ENCODE assay signal across 9 cellular contexts in the genomic region with DNA sequence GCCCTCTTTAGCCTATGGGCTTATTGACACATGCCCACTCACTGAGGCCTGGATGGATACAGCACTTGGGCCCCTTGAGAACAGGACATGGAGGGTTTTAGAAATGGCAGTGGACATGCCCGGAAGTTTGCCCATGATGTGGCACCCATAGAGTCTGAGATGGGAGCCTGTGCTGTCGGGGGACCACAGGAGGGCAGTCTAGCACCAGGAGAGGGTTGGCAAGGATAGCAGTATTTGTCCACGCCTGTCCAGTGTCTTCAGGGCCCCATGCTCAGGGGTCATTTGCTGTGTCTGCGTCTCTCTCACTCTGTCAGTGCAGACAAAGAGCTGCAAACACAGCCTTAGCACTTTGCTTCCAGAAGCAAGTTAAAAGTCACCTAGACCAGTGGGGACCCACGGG. TPM values are rescaled to one million over a fixed set of nuclear protein-coding genes. Genes with fewer than 3 reads are reported as not detected.
DNase-seq lines count a peak whose midpoint lies in the region; TF ChIP-seq lines count a peak whose summit lies in the region.
"Had no signal": no experiment of that assay in that cellular context is flagged by ENCODE, and none has a peak within 500 bp of the region (broad histone marks: within the 10 kb centered on the region; RNA-seq: fewer than 3 reads in every experiment).

No MANE protein-coding gene starts in this region.

- no CpG with 5 or more reads among the region's 5 CpGs for WGBS in mesendoderm (ENCODE audit: extremely low coverage, insufficient coverage, low lambda C conversion rate)
- WGBS in esophagus squamous epithelium, 2 donors, result 75 to 89% methylated on average over 4 to 5 of the region's 5 CpGs

- H2BK120ac ChIP-seq in mesendoderm (ENCODE audit: low read depth, low read length), result no peak overlapping the region

- H3K27me3 ChIP-seq in mesendoderm (ENCODE audit: insufficient read depth, low read length, poor library complexity) (no peaks in the 10 kb centered on the region), esophagus squamous epithelium (no peaks in the 10 kb centered on the region)

- in situ Hi-C loops in astrocyte of the spinal cord (cut with HindIII; ENCODE audit: low sequenced_read_pairs), result no loop called here

- H3K4ac ChIP-seq in mesendoderm (ENCODE audit: low read depth, low read length), result no peak overlapping the region

- H3K23ac ChIP-seq in mesendoderm (ENCODE audit: low read length), result no peak overlapping the region

- no peak overlapping the region for H3K18ac ChIP-seq in mesendoderm (ENCODE audit: low read length)

- H3K27ac ChIP-seq in mesendoderm (ENCODE audit: low read depth, low read length) (no peak overlapping the region), esophagus squamous epithelium (no peak overlapping the region)

- H3K9me3 ChIP-seq in esophagus squamous epithelium, result no peaks in the 10 kb centered on the region

- no peak for TF ChIP-seq POLR2A in esophagus squamous epithelium (IDR thresholded peaks at IDR 0.05)

- no peak overlapping the region for H3K56ac ChIP-seq in mesendoderm (ENCODE audit: low read length)

- H3K4me1 ChIP-seq in mesendoderm (ENCODE audit: control insufficient read depth, low read depth, low read length) (no peaks in the 10 kb centered on the region), esophagus squamous epithelium (peaks cover 0 to 9% (median 1%) of the 10 kb centered on the region in 3 donors)

- H2BK5ac ChIP-seq in mesendoderm (ENCODE audit: low read length), result no peak overlapping the region

- intact Hi-C loops in esophagus squamous epithelium (cut with DNase I), result loop anchor here (5.0 kb wide), 1 partner anchor 213 kb away; no protein-coding TSS in a partner anchor

- TF ChIP-seq CTCF in astrocyte of the spinal cord (IDR thresholded peaks at IDR 0.05; ENCODE audit: low read depth, low read length), result peak; percentile 36
- peak in 2 of 6 experiments; percentile 7 to 29 for TF ChIP-seq CTCF in esophagus squamous epithelium (IDR thresholded peaks at IDR 0.05)

- no peak overlapping the region for H4K8ac ChIP-seq in mesendoderm (ENCODE audit: low read depth, low read length)

- no peak overlapping the region for H2BK15ac ChIP-seq in mesendoderm (replicated peaks; ENCODE audit: low read depth)

- H3K79me1 ChIP-seq in mesendoderm (ENCODE audit: low read length), result no peaks in the 10 kb centered on the region

- H3K79me2 ChIP-seq in mesendoderm (ENCODE audit: control insufficient read depth, insufficient read depth, low read length), result no peaks in the 10 kb centered on the region

- H4K5ac ChIP-seq in mesendoderm (ENCODE audit: low read length), result no peak overlapping the region

- H3K9ac ChIP-seq in mesendoderm (ENCODE audit: low read length), result no peak overlapping the region

- H3K4me3 ChIP-seq in astrocyte of the spinal cord (ENCODE audit: low read depth, low read length) (no peak overlapping the region), mesendoderm (ENCODE audit: low read length) (no peak overlapping the region), esophagus squamous epithelium (no peak overlapping the region)

- H3K36me3 ChIP-seq in mesendoderm (ENCODE audit: control insufficient read depth, insufficient read depth, low read length) (no peaks in the 10 kb centered on the region), esophagus squamous epithelium (peaks cover 0 to 26% (median 0%) of the 10 kb centered on the region in 3 donors)

- no peak overlapping the region for H3K4me2 ChIP-seq in mesendoderm (ENCODE audit: low read length)

- DNase-seq in NCI-H748 (lab: John Stamatoyannopoulos, UW; ENCODE audit: unreplicated experiment), result peak; percentile 23
- no peak for DNase-seq in NCI-H748 treated with DMSO at 0.1 percent for 48 hours (lab: John Stamatoyannopoulos, UW)
- DNase-seq in HuH-7.5 (ENCODE audit: low spot score), result peak; percentile 25
- DNase-seq in astrocyte of the spinal cord (ENCODE audit: low read depth, low spot score), result no peak
- DNase-seq in mesendoderm, result peak; percentile 35
- DNase-seq in esophagus squamous epithelium (lab: John Stamatoyannopoulos, UW), result no peak
- no peak for DNase-seq in pons (ENCODE audit: low spot score)
- DNase-seq in NCI-H1105 (lab: John Stamatoyannopoulos, UW), result no peak

- H2AK5ac ChIP-seq in mesendoderm (ENCODE audit: low read length), result no peak overlapping the region

RNA-seq across cellular contexts. Expression of a gene that starts 48.7 kb away (rescaled TPM):
- polyA plus RNA-seq in mesendoderm (2013, experiment 1 of 2), result not detected
- polyA plus RNA-seq in mesendoderm (2013, experiment 2 of 2), result not detected
- 1 to 10 TPM; 2.5 to 6.7 (median 4.6) TPM for total RNA-seq in esophagus squamous epithelium
- polyA plus RNA-seq: IgD-negative memory B cell had no signal

Comparison
In these comparisons a context has a peak if more than half of its experiments do, and no peak if none do; other contexts are left out.
1. DNase-seq: peak in NCI-H748 (single experiment), HuH-7.5 (single experiment) and mesendoderm (single experiment); none in NCI-H748 treated with DMSO at 0.1 percent for 48 hours (single experiment), astrocyte of the spinal cord (single experiment), esophagus squamous epithelium (single experiment), pons (single experiment) and NCI-H1105 (single experiment).